Comparison of ENCODE assay signal across 8 cellular contexts in the genomic region with DNA sequence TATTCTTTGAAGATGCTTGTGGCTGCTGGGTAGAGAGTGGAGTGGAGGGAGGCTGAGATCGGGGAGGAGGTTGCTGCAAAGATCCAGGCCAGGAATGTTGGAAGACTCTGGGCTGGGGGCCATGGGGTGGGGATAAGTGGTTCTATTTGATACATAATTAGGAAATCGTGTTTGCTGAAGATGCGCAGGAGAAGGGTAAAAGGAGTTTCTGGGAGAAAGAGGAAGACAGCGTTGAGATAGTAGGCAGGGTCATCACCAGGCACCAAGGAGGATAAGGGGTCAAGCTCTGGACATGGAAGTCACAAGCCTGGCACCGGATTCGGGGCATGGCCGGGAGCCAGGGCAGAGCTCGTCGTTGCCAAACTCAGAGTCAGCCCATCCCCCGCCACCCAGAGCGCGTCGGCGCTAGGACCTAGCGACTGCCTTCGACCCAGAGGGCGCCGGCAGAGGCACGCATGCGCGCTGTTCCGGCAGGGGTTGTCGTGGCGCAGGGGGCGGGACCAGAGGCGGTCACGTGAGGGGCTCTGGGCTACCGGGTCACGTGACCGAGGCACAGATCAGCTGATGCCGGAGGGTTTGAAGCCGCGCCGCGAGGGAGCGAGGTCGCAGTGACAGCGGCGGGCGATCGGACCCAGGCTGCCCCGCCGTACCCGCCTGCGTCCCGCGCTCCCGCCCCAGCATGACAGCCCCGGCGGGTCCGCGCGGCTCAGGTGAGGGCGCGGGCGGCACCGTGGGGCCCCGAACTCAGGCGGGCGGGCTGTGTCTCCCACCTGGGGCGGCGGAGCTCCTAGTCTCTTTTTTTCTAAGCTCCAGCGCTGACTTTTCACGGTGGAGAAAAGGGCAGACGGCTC. TPM values are rescaled to one million over a fixed set of nuclear protein-coding genes. Genes with fewer than 3 reads are reported as not detected.
DNase-seq lines count a peak whose midpoint lies in the region; TF ChIP-seq lines count a peak whose summit lies in the region.

A gene (plus strand): TSS at position 553 of the 851 bp plus-strand sequence. CDS start 127 bp downstream, at position 680.

- no peak within 1 kb of the TSS for H4K91ac ChIP-seq in H9 (ENCODE audit: insufficient read length, low read depth, low read length)

- H3K9ac ChIP-seq in H9 (ENCODE audit: extremely low read depth, insufficient read length, low read length) = peak within 1 kb of the TSS; percentile 48
- peak within 1 kb of the TSS; percentile 61 for H3K9ac ChIP-seq in MM.1S (ENCODE audit: low read length)
- H3K9ac ChIP-seq in neural progenitor cell = peak within 1 kb of the TSS; percentile 51

- H3K9me3 Mint-ChIP-seq in H9 = no peaks in the 10 kb centered on the region
- H3K9me3 Mint-ChIP-seq in neural progenitor cell = no peaks in the 10 kb centered on the region

- H3K9me2 ChIP-seq in MM.1S (replicated peaks; ENCODE audit: insufficient read depth, low read length) = no peaks in the 10 kb centered on the region

- no peaks in the 10 kb centered on the region for H3K36me3 ChIP-seq in MM.1S (replicated peaks; ENCODE audit: insufficient read depth, low read length)
- no peaks in the 10 kb centered on the region for H3K36me3 ChIP-seq in neural progenitor cell

- H4K5ac ChIP-seq in H9 (ENCODE audit: insufficient read length, low read depth, low read length) = no peak within 1 kb of the TSS

- H3K9me3 ChIP-seq in H9 (ENCODE audit: control insufficient read depth, low read depth, low read length) (no peaks in the 10 kb centered on the region), MM.1S (replicated peaks; ENCODE audit: insufficient read depth, low read length) (no peaks in the 10 kb centered on the region), neural progenitor cell (ENCODE audit: low read depth) (no peaks in the 10 kb centered on the region)

- H3K4me3 Mint-ChIP-seq in H9 = peak within 1 kb of the TSS; percentile 58 to 85
- peak within 1 kb of the TSS; percentile 83 for H3K4me3 Mint-ChIP-seq in neural progenitor cell

- H3K27ac Mint-ChIP-seq in H9 = peak within 1 kb of the TSS; percentile 7 to 45 (median 17); a peak in 5 of 7 replicates
- H3K27ac Mint-ChIP-seq in neural progenitor cell = peak within 1 kb of the TSS; percentile 72

- H4K20me1 ChIP-seq in H9 (ENCODE audit: control insufficient read depth, insufficient read depth, insufficient read length) = no peaks in the 10 kb centered on the region
- no peaks in the 10 kb centered on the region for H4K20me1 ChIP-seq in MM.1S (ENCODE audit: insufficient read depth, low read length)
- peaks cover 4% of the 10 kb centered on the region for H4K20me1 ChIP-seq in neural progenitor cell (ENCODE audit: low read depth)

- no peak within 1 kb of the TSS for H2BK12ac ChIP-seq in H9 (ENCODE audit: insufficient read length, low read depth, low read length)

- no peak within 1 kb of the TSS for H3K4ac ChIP-seq in H9 (ENCODE audit: low read depth, low read length)

- H3K18ac ChIP-seq in H9 (ENCODE audit: insufficient read length, low read depth, low read length) = no peak within 1 kb of the TSS

- TF ChIP-seq CTCF in H9 (conservative IDR thresholded peaks at IDR 0.05) (no peak), MM.1S (IDR thresholded peaks at IDR 0.05; ENCODE audit: low read length) (no peak), fibroblast of villous mesenchyme (IDR thresholded peaks at IDR 0.05; ENCODE audit: insufficient read depth, low read depth, low read length) (no peak), neural progenitor cell (IDR thresholded peaks at IDR 0.05) (no peak)

- 0 out of 2 replicates have a peak within 1 kb of the TSS, but pooled peaks have one; percentile 49 for H2BK15ac ChIP-seq in H9 (ENCODE audit: low read depth, low read length)

- WGBS in H9 (ENCODE audit: extremely low coverage, insufficient read length, low lambda C conversion rate) = no CpG with 5 or more reads among the region's 65 CpGs

- no peaks in the 10 kb centered on the region; the same call in 1 of the 2 replicates for H3K27me3 Mint-ChIP-seq in H9 (ENCODE audit: low read depth)
- H3K27me3 Mint-ChIP-seq in neural progenitor cell (ENCODE audit: insufficient read depth, low read depth) = peaks cover 9% of the 10 kb centered on the region

- no peak within 1 kb of the TSS for H3T11ph ChIP-seq in H9 (ENCODE audit: low read length)

- H3K4me1 Mint-ChIP-seq in H9 (peaks cover 7 to 9% of the 10 kb centered on the region in 2 experiments), neural progenitor cell (peaks cover 17% of the 10 kb centered on the region)

- no peak within 1 kb of the TSS for H3K56ac ChIP-seq in H9 (ENCODE audit: insufficient read length, low read depth, low read length)

- no peaks in the 10 kb centered on the region for H3F3A ChIP-seq in MM.1S (ENCODE audit: insufficient read depth, low read length)
- H3F3A ChIP-seq in neural progenitor cell (ENCODE audit: low read depth) = peaks cover 11% of the 10 kb centered on the region

- no peaks in the 10 kb centered on the region for H3K79me2 ChIP-seq in H9 (ENCODE audit: insufficient read depth, low read length)
- peaks cover 8% of the 10 kb centered on the region for H3K79me2 ChIP-seq in MM.1S (ENCODE audit: low read length)
- peaks cover 10% of the 10 kb centered on the region for H3K79me2 ChIP-seq in neural progenitor cell (ENCODE audit: low read depth)

- H2BK120ac ChIP-seq in H9 (ENCODE audit: low read depth, low read length, poor library complexity, severe bottlenecking) = no peak within 1 kb of the TSS

- H2AK5ac ChIP-seq in H9 (ENCODE audit: insufficient read length, low read length) = no peak within 1 kb of the TSS

- DNase-seq in ELF-1 (ENCODE audit: low read depth, low spot score) = peak; percentile 99
- DNase-seq in H9 = peak; percentile 98
- peak; percentile 99 for DNase-seq in MM.1S
- DNase-seq in SHP77 treated with DMSO at 0.1 percent for 48 hours (lab: John Stamatoyannopoulos, UW) = peak; percentile 75
- DNase-seq in activated gamma-delta T cell (lab: John Stamatoyannopoulos, UW) = peak; percentile 98
- peak; percentile 97 for DNase-seq in fibroblast of villous mesenchyme (ENCODE audit: low read depth)
- DNase-seq in neural progenitor cell (ENCODE audit: low spot score) = peak; percentile 100
- peak; percentile 92 for DNase-seq in stromal cell of bone marrow (ENCODE audit: low read depth)

- no peak within 1 kb of the TSS for H2AFZ ChIP-seq in H9 (ENCODE audit: low read length)
- H2AFZ ChIP-seq in MM.1S (ENCODE audit: low read length) = peak within 1 kb of the TSS; percentile 85
- no peak within 1 kb of the TSS for H2AFZ ChIP-seq in neural progenitor cell (replicated peaks)

- H3K4me3 ChIP-seq in MM.1S (ENCODE audit: low read length) (peak within 1 kb of the TSS; percentile 78), fibroblast of villous mesenchyme (ENCODE audit: low read depth, low read length) (peak within 1 kb of the TSS; percentile 79), neural progenitor cell (peak within 1 kb of the TSS; percentile 72)

- no peak within 1 kb of the TSS for H3K27ac ChIP-seq in H9 (ENCODE audit: insufficient read length, low read depth, low read length)
- H3K27ac ChIP-seq in MM.1S (ENCODE audit: low read length) = no peak within 1 kb of the TSS
- H3K27ac ChIP-seq in neural progenitor cell = no peak within 1 kb of the TSS

- H3K23ac ChIP-seq in H9 (ENCODE audit: insufficient read length, low read depth, low read length) = no peak within 1 kb of the TSS

- H3K36me3 Mint-ChIP-seq in H9 (ENCODE audit: insufficient read depth in 1 of 3, low read depth in 3 of 3) (peaks cover 3 to 30% (median 20%) of the 10 kb centered on the region in 3 experiments; a peak in 5 of 7 replicates), neural progenitor cell (peaks cover 6% of the 10 kb centered on the region)

- no peaks in the 10 kb centered on the region for H3K79me1 ChIP-seq in H9 (ENCODE audit: insufficient read depth, low read depth, low read length, poor library complexity, severe bottlenecking)

- H3K4me1 ChIP-seq in H9 (ENCODE audit: insufficient read depth, low read length) (no peaks in the 10 kb centered on the region; the same call in 1 of the 2 replicates), MM.1S (ENCODE audit: low read length) (peaks cover 6% of the 10 kb centered on the region; the same call in 1 of the 2 replicates), neural progenitor cell (peaks cover 10% of the 10 kb centered on the region)

- H4K8ac ChIP-seq in H9 (replicated peaks; ENCODE audit: insufficient read length, low read depth, low read length) = no peak within 1 kb of the TSS

- H3K14ac ChIP-seq in H9 (ENCODE audit: insufficient read depth, low read length) = no peak within 1 kb of the TSS; the same call in 1 of the 2 replicates

- H2BK20ac ChIP-seq in H9 (ENCODE audit: low read depth, low read length, poor library complexity, severe bottlenecking) = no peak within 1 kb of the TSS

- H3K4me2 ChIP-seq in H9 (ENCODE audit: insufficient read depth, insufficient read length, low read length) (peak within 1 kb of the TSS; percentile 79), MM.1S (ENCODE audit: low read depth, low read length) (peak within 1 kb of the TSS; percentile 96), neural progenitor cell (peak within 1 kb of the TSS; percentile 85)

- H3K27me3 ChIP-seq in H9 (ENCODE audit: insufficient read depth, low read length) (no peaks in the 10 kb centered on the region), MM.1S (replicated peaks; ENCODE audit: insufficient read depth, low read length) (0 out of 2 replicates have a peak, but pooled peaks cover 2% of the 10 kb centered on the region), neural progenitor cell (no peaks in the 10 kb centered on the region)

- H3K23me2 ChIP-seq in H9 (ENCODE audit: insufficient read length, low read depth, low read length, poor library complexity, severe bottlenecking) = peaks cover 13% of the 10 kb centered on the region

- no peak within 1 kb of the TSS for H2BK5ac ChIP-seq in H9 (ENCODE audit: insufficient read length, low read length)

RNA-seq across cellular contexts. Expression of the gene that starts here (rescaled TPM):
- total RNA-seq in H9 (2021) (15.7 and 18.7 TPM in 2 replicates), fibroblast of villous mesenchyme (5.5 and 8.6 TPM in 2 replicates), neural progenitor cell (ENCODE audit: low replicate concordance) (6.6 and 7.1 TPM in 2 replicates)
